In the genomic region with DNA sequence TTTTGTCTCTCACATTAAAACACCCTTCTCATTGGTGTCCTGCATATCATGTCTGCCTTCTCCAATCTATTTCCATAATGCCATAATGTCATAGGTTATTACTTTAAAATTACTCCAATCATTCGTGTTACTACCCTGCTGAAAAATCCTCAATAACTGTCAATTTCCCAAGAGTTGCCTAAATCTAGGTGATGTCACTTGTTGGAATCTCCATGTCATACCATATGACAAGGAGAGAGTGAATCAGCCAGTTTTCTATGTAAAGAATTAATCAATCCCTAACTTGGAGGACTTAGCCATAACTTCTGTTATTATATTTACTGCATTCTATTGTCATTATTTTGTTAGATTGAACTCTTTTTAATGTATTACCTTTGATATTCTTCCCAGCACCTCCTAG, we compare ENCODE assay signal across 18 cellular contexts.
"Had no signal": no experiment of that assay in that cellular context is flagged by ENCODE, and none has a peak within 500 bp of the region (broad histone marks: within the 10 kb centered on the region; RNA-seq: fewer than 3 reads in every experiment).

No MANE protein-coding gene starts in this region.

- H3K4me3 Mint-ChIP-seq: activated T-helper 1 cell treated with anti-CD3 and anti-CD28 coated beads, Interleukin-12 subunit alpha, Interleukin-12 subunit beta, Interleukin-2, Interleukin-4 antibody, amounts not matched to agents 30 ng/mL and 10 ng/mL and 1 ng/mL, durations not matched to agents 14 hours and 24 hours and 36 hours; neural crest cell had no signal

- H3K27ac Mint-ChIP-seq: activated naive CD4-positive, alpha-beta T cell treated with anti-CD3 and anti-CD28 coated beads, Interleukin-2, amount 50 U/mL, for 72 hours; activated T-helper 1 cell treated with anti-CD3 and anti-CD28 coated beads, Interleukin-12 subunit alpha, Interleukin-12 subunit beta, Interleukin-2, Interleukin-4 antibody, amounts not matched to agents 30 ng/mL and 10 ng/mL and 1 ng/mL, durations not matched to agents 14 hours and 24 hours and 36 hours had no signal

- H3K9me3 ChIP-seq: transverse colon, uterus had no signal

- FAIRE-seq: colon, keratinocyte had no signal

- DNase-seq: activated gamma-delta T cell treated with Interleukin-2 at 50 U/mL for 16 hours; amniotic stem cell; central memory CD4-positive, alpha-beta T cell; dorsolateral prefrontal cortex; mammary epithelial cell; stimulated activated CD4-positive, alpha-beta T cell treated with anti-CD3 and anti-CD28 coated beads, Interleukin-2, amount 100 ng/mL, for 24 hours; stimulated activated naive CD8-positive, alpha-beta T cell treated with anti-CD3 and anti-CD28 coated beads, Interleukin-15, Interleukin-2, amounts not matched to agents 100 U/mL and 50 U/mL, for 24 hours; substantia nigra; T1000; transverse colon; uterus had no signal

- H3K9me3 Mint-ChIP-seq: activated naive CD4-positive, alpha-beta T cell treated with anti-CD3 and anti-CD28 coated beads, Interleukin-2, amount 50 U/mL, for 72 hours; neural crest cell had no signal

- H3K27me3 ChIP-seq: dorsolateral prefrontal cortex, transverse colon, uterus had no signal

- H3K36me3 ChIP-seq: transverse colon, uterus had no signal

- H3K4me3 ChIP-seq: transverse colon, uterus had no signal

- ATAC-seq: activated CD4-positive, CD25-positive, alpha-beta regulatory T cell treated with anti-CD3 and anti-CD28 coated beads, Interleukin-2, amount 50 U/mL, for 24 hours; activated naive CD4-positive, alpha-beta T cell treated with anti-CD3 and anti-CD28 coated beads, Interleukin-2, amount 50 U/mL, for 72 hours; left lobe of liver; stimulated activated naive CD8-positive, alpha-beta T cell treated with anti-CD3 and anti-CD28 coated beads, Interleukin-15, Interleukin-2, amounts not matched to agents 100 U/mL and 50 U/mL, for 24 hours had no signal

- H3K27ac ChIP-seq: transverse colon, uterus had no signal
